ENCODE assay signal across 8 cellular contexts in the genomic region with DNA sequence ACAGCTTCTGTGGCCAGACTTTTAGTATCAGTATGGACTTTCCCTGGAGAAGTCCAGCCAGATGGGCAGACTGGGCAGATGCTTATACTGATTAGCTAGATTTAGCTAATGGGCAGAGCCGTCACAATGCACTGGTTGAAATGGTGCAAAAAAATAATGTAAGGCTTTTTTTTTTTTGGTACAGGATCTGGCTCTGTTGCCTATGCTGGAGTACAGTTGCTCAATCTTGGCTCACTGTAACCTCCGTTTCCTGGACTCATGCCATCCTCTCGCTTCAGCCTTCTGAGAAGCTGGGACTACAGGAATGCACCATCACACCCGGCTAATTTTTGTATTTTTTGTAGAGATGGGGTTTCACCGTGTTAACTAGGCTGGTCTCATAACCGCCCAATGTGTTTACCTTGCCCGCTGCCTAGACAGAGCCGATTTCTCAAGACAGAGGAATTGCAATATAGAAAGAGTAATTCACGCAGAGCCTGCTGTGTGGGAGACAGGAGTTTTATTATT. TPM values are rescaled to one million over a fixed set of nuclear protein-coding genes. Genes with fewer than 3 reads are reported as not detected.
DNase-seq lines count a peak whose midpoint lies in the region; ATAC-seq and TF ChIP-seq lines count a peak whose summit lies in the region.

No MANE protein-coding gene starts in this region.

- H3F3A ChIP-seq in MM.1S (ENCODE audit: insufficient read depth, low read length), result no peaks in the 10 kb centered on the region

- no peak for ATAC-seq in HG03175 (IDR thresholded peaks at IDR 0.05; ENCODE audit: unreplicated experiment)

- H3K4me2 ChIP-seq in MM.1S (ENCODE audit: low read depth, low read length), result no peak overlapping the region

- no peaks in the 10 kb centered on the region for H3K36me3 ChIP-seq in MM.1S (replicated peaks; ENCODE audit: insufficient read depth, low read length)

- H3K9me2 ChIP-seq in MM.1S (replicated peaks; ENCODE audit: insufficient read depth, low read length), result no peaks in the 10 kb centered on the region

- no peaks in the 10 kb centered on the region for H3K27me3 ChIP-seq in MM.1S (replicated peaks; ENCODE audit: insufficient read depth, low read length)

- H3K9me3 ChIP-seq in MM.1S (replicated peaks; ENCODE audit: insufficient read depth, low read length), result no peaks in the 10 kb centered on the region

- H4K20me1 ChIP-seq in MM.1S (ENCODE audit: insufficient read depth, low read length), result no peaks in the 10 kb centered on the region

- peak overlapping the region; percentile 12 for H3K4me3 ChIP-seq in fibroblast of pulmonary artery (replicated peaks; ENCODE audit: low read depth, low read length)
- no peak overlapping the region for H3K4me3 ChIP-seq in MM.1S (ENCODE audit: low read length)

- no peak overlapping the region for H3K9ac ChIP-seq in MM.1S (ENCODE audit: low read length)

- no peaks in the 10 kb centered on the region for H3K4me1 ChIP-seq in MM.1S (ENCODE audit: low read length)

- no peak overlapping the region for H2AFZ ChIP-seq in MM.1S (ENCODE audit: low read length)

- H3K27ac ChIP-seq in MM.1S (ENCODE audit: low read length), result no peak overlapping the region

- H3K79me2 ChIP-seq in MM.1S (ENCODE audit: low read length), result no peaks in the 10 kb centered on the region

- DNase-seq in EL (peak; percentile 84), RPMI7951 (ENCODE audit: low read depth) (peak; percentile 73), fibroblast of pulmonary artery (ENCODE audit: low read depth) (peak; percentile 97), pulmonary artery endothelial cell (ENCODE audit: low read depth, low spot score) (peak; percentile 17), MM.1S (no peak), NCI-H146 treated with DMSO at 0.1 percent for 48 hours (lab: John Stamatoyannopoulos, UW; ENCODE audit: unreplicated experiment) (no peak), SHP77 treated with DMSO at 0.1 percent for 48 hours (lab: John Stamatoyannopoulos, UW) (no peak)

- TF ChIP-seq CTCF in fibroblast of pulmonary artery (IDR thresholded peaks at IDR 0.05; ENCODE audit: low read length, missing control alignments) (no peak), MM.1S (IDR thresholded peaks at IDR 0.05; ENCODE audit: low read length) (no peak)

RNA-seq across cellular contexts. Expression of gene KIFC1, which starts 16.4 kb away (rescaled TPM):
- 125 and 128 TPM in 2 replicates for total RNA-seq in RPMI7951 (2014; rRNA removed; shearing (Covaris generic))
- 19.9 and 40.4 TPM in 2 replicates for total RNA-seq in pulmonary artery endothelial cell

RNA-seq across cellular contexts. Expression of gene PHF1, which starts 35.6 kb away (rescaled TPM):
- 23.2 and 23.5 TPM in 2 replicates for total RNA-seq in RPMI7951 (2014; rRNA removed; shearing (Covaris generic))
- 6.8 and 10.7 TPM in 2 replicates for total RNA-seq in pulmonary artery endothelial cell

RNA-seq across cellular contexts. Expression of gene CUTA, which starts 42.7 kb away (rescaled TPM):
- total RNA-seq in RPMI7951 (2014; rRNA removed; shearing (Covaris generic)), result 250 and 282 TPM in 2 replicates
- 49.5 and 51.8 TPM in 2 replicates for total RNA-seq in pulmonary artery endothelial cell

RNA-seq across cellular contexts. Expression of gene SYNGAP1, which starts 44.7 kb away (rescaled TPM):
- 1.4 and 2.4 TPM in 2 replicates for total RNA-seq in RPMI7951 (2014; rRNA removed; shearing (Covaris generic))
- 1.5 and 2.2 TPM in 2 replicates for total RNA-seq in pulmonary artery endothelial cell

RNA-seq across cellular contexts. Expression of gene DAXX, which starts 52.4 kb away (rescaled TPM):
- 51.8 and 54.8 TPM in 2 replicates for total RNA-seq in RPMI7951 (2014; rRNA removed; shearing (Covaris generic))
- total RNA-seq in pulmonary artery endothelial cell, result 48.6 and 49.9 TPM in 2 replicates

Comparison
In these comparisons a context has a peak if more than half of its experiments do, and no peak if none do; other contexts are left out.
1. DNase-seq: peak in EL (single experiment), RPMI7951 (single experiment), fibroblast of pulmonary artery (single experiment) and pulmonary artery endothelial cell (single experiment); none in MM.1S (single experiment), NCI-H146 treated with DMSO at 0.1 percent for 48 hours (single experiment) and SHP77 treated with DMSO at 0.1 percent for 48 hours (single experiment).